Comparison of ENCODE assay signal across 8 cellular contexts in the genomic region with DNA sequence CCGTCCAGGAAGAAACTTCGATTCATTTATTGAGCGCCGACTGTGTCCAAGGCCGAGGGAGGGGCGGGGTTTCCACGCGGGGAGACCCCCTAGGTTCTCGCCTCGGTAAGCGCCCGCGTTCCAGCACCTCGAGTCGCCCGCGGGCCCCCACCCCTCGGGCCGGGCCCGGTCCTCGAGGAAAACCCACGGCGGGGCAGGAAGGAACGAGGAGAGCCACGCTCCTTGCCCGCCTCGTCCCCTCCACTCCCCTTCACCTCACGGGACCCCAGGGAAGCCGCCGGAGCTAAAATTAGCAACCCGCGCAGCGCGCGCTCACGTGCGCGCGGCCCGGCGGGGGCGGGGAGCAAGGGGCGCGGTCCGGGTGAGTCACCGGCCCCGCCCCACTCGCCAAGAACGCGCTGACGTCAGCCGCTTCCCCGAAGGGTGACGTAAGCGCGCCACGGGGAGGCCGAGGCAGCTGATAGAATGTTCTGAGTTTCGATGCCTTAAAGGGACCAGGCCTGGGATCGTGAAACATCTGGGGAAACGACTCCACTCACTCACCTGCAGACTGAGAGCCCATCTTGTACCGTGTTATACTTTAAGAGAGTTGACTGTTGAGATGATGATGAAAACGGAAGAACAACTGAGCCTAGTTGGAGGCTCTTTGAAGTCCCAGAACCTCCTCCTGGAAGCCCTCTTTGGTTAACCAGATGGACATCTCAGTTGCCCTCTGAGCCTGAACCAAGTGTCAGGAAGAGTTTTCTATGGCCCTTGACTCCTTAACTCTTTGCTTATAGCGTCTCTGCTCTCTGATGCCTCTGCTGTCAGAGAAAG. TPM values are rescaled to one million over a fixed set of nuclear protein-coding genes. Genes with fewer than 3 reads are reported as not detected.
DNase-seq lines count a peak whose midpoint lies in the region; ATAC-seq and TF ChIP-seq lines count a peak whose summit lies in the region.

No MANE protein-coding gene starts in this region.

- no peaks in the 10 kb centered on the region for H3K9me3 ChIP-seq in BE2C

- 0 out of 2 replicates have a peak, but pooled peaks have one; percentile 12 for TF ChIP-seq CTCF in BE2C (IDR thresholded peaks at IDR 0.05; ENCODE audit: low read depth, low read length)

- TF ChIP-seq POLR2A in GM19193 (IDR thresholded peaks at IDR 0.05; ENCODE audit: extremely low read depth, insufficient read depth, insufficient read length), result peak; percentile 62

- ATAC-seq in HG03378 (IDR thresholded peaks at IDR 0.05; ENCODE audit: unreplicated experiment), result peak; percentile 75

- no peaks in the 10 kb centered on the region for H3K36me3 ChIP-seq in BE2C

- peak overlapping the region; percentile 87 for H3K27ac ChIP-seq in cingulate gyrus (ENCODE audit: low read depth, low read length)

- peak; percentile 92 for DNase-seq in BE2C
- DNase-seq in NCI-H460 (ENCODE audit: extremely low read depth, low read depth), result peak; percentile 92
- peak; percentile 90 to 92 for DNase-seq in activated CD4-positive, alpha-beta T cell treated with anti-CD3 and anti-CD28 coated beads for 4 hours
- peak; percentile 91 for DNase-seq in kidney tubule cell (ENCODE audit: low spot score)
- peak; percentile 85 for DNase-seq in stimulated activated CD4-positive, alpha-beta T cell treated with anti-CD3 and anti-CD28 coated beads, Interleukin-1b, Interleukin-23, amount 100 ng/mL, for 1 hour (ENCODE audit: low read depth in 2 of 2)

- peak overlapping the region; percentile 72 for H3K4me3 ChIP-seq in BE2C (ENCODE audit: low read depth, low read length)

- H3K4me1 ChIP-seq in BE2C, result no peaks in the 10 kb centered on the region

- no peaks in the 10 kb centered on the region for H3K27me3 ChIP-seq in BE2C

RNA-seq across cellular contexts. Expression of gene ATF3, which starts 49.7 kb away (rescaled TPM):
- 23.1 TPM for polyA plus RNA-seq in BE2C (2012; ENCODE audit: insufficient read depth, insufficient read length, low read depth)
- total RNA-seq in NCI-H460 (2014; rRNA removed; shearing (Covaris generic)), result 16.7 and 19.2 TPM in 2 replicates
- 12.4 and 15.8 TPM in 2 replicates for polyA plus RNA-seq in NCI-H460 (2014; cell fraction: nucleus; rRNA removed)

Comparison
In these comparisons a context has a peak if more than half of its experiments do, and no peak if none do; other contexts are left out.
1. Peak in every context shown above with its lines: DNase-seq, ATAC-seq, H3K4me3 ChIP-seq and H3K27ac ChIP-seq.